31 cellular contexts compared by ENCODE assay signal in the genomic region with DNA sequence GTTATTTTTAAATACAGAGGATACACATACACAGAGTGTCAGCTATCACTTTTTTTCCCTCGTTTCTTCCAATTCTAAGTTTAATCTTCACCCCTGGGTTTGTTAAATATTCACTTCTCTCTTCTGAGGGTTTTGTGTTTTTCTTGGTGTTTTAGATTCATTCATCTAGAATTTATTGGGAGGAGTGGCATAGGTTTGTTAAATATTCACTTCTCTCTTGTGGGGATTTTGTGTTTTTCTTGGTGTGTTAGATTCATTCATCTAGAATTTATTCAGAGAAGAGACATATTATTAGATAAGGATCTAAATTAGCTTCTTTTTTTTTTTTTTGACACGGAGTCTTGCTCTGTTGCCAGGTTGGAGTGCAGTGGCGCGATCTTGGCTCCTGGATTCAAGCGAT. TPM values are rescaled to one million over a fixed set of nuclear protein-coding genes. Genes with fewer than 3 reads are reported as not detected.
DNase-seq lines count a peak whose midpoint lies in the region; ATAC-seq and TF ChIP-seq lines count a peak whose summit lies in the region.
"Had no signal": no experiment of that assay in that cellular context is flagged by ENCODE, and none has a peak within 500 bp of the region (broad histone marks: within the 10 kb centered on the region; RNA-seq: fewer than 3 reads in every experiment).

No MANE protein-coding gene starts in this region.

- H3K27me3 ChIP-seq in GM23338 (ENCODE audit: insufficient read depth) (peaks cover 4% of the 10 kb centered on the region), breast epithelium (no peaks in the 10 kb centered on the region)
- H3K27me3 ChIP-seq: BE2C, body of pancreas, heart left ventricle, suprapubic skin had no signal

- no peak overlapping the region for H3K4me3 Mint-ChIP-seq in GM23338
- H3K4me3 Mint-ChIP-seq in stimulated activated effector memory CD8-positive, alpha-beta T cell treated with anti-CD3 and anti-CD28 coated beads, Interleukin-12 subunit alpha, Interleukin-12 subunit beta, amount 100 ng/mL, for 72 hours = no peak overlapping the region
- H3K4me3 Mint-ChIP-seq: activated B cell treated with CpG ODN at 0.5 μM for 24 hours; activated T-cell treated with anti-CD3 and anti-CD28 coated beads, Interleukin-2, amount 50 U/mL, for 24 hours; natural killer cell treated with Interleukin-12 subunit alpha and Interleukin-12 subunit beta and Interleukin-15 and Interleukin-18, amount 100 ng/mL, for 72 hours had no signal

- H3K79me2 ChIP-seq in GM23338 (replicated peaks; ENCODE audit: insufficient read depth) = no peaks in the 10 kb centered on the region

- TF ChIP-seq POLR2A in breast epithelium (IDR thresholded peaks at IDR 0.05) = no peak

- no peaks in the 10 kb centered on the region for H3K36me3 ChIP-seq in GM23338 (ENCODE audit: insufficient read depth)
- no peaks in the 10 kb centered on the region for H3K36me3 ChIP-seq in breast epithelium
- H3K36me3 ChIP-seq: BE2C, suprapubic skin had no signal

- H3K27ac ChIP-seq in GM23338 (ENCODE audit: low read depth) = no peak overlapping the region
- peak overlapping the region; percentile 80 to 83 for H3K27ac ChIP-seq in breast epithelium
- H3K27ac ChIP-seq: HL-60, KMS-11, lower lobe of right lung, suprapubic skin had no signal

- H3K27me3 Mint-ChIP-seq in GM23338 (ENCODE audit: insufficient read depth, low read depth, poor library complexity) = peaks cover 5% of the 10 kb centered on the region
- H3K27me3 Mint-ChIP-seq: activated B cell treated with CpG ODN at 0.5 μM for 24 hours; activated T-cell treated with anti-CD3 and anti-CD28 coated beads, Interleukin-2, amount 50 U/mL, for 24 hours; CD8-positive, alpha-beta memory T cell; natural killer cell treated with Interleukin-12 subunit alpha and Interleukin-12 subunit beta and Interleukin-15 and Interleukin-18, amount 100 ng/mL, for 72 hours had no signal

- CTCF ChIA-PET in GM10248 (lab: Yijun Ruan, JAX) = interaction anchor here (1.7 kb wide), 1 partner anchor 34 kb away, joined by 5 read pairs; no protein-coding TSS in a partner anchor

- no peak overlapping the region for H3K4me3 ChIP-seq in GM23338
- H3K4me3 ChIP-seq in breast epithelium = no peak overlapping the region
- H3K4me3 ChIP-seq: body of pancreas, GM12878, heart left ventricle, lower lobe of right lung, mucosa of descending colon, smooth muscle cell, suprapubic skin had no signal

- H4K20me1 ChIP-seq in GM23338 (replicated peaks; ENCODE audit: insufficient read depth) = no peaks in the 10 kb centered on the region

- 0 out of 2 replicates have a peak overlapping the region, but pooled peaks have one; percentile 50 for H3K4me2 ChIP-seq in GM23338
- H3K4me2 ChIP-seq: KMS-11, smooth muscle cell had no signal

- no peak for DNase-seq in GM23338 (ENCODE audit: low spot score)
- no peak for DNase-seq in breast epithelium (ENCODE audit: low spot score in 2 of 2)
- peak; percentile 67 for DNase-seq in kidney glomerular epithelial cell (lab: John Stamatoyannopoulos, UW)
- DNase-seq in stimulated activated effector memory CD8-positive, alpha-beta T cell treated with anti-CD3 and anti-CD28 coated beads, Interleukin-12 subunit alpha, Interleukin-12 subunit beta, amount 100 ng/mL, for 72 hours (ENCODE audit: low spot score in 2 of 2) = no peak
- DNase-seq in GM10248 (ENCODE audit: extremely low spot score) = no peak
- DNase-seq: activated B cell treated with CpG ODN at 0.5 μM for 24 hours; activated CD4-positive, alpha-beta T cell treated with anti-CD3 and anti-CD28 coated beads, Interleukin-2, amount 50 U/mL, for 1 hour; activated naive CD4-positive, alpha-beta T cell treated with Interleukin-2 at 50 U/mL for 16 hours; activated T-cell treated with anti-CD3 and anti-CD28 coated beads, Interleukin-2, amount 50 U/mL, for 24 hours; BE2C; body of pancreas; CD8-positive, alpha-beta memory T cell; EL; heart left ventricle; lower lobe of right lung; mucosa of descending colon; NCI-H1417; NCI-H2081; NCI-H226; NCI-H69; SK-N-SH; stimulated activated naive CD4-positive, alpha-beta T cell treated with Interleukin-2 at 50 U/mL for 16 hours had no signal

- intact Hi-C loops in breast epithelium (cut with DNase I; ENCODE audit: low total_unique reads) = no loop called here

- H3K36me3 Mint-ChIP-seq in GM23338 (ENCODE audit: low read depth) = peaks cover 10% of the 10 kb centered on the region; the same call in 2 of the 3 replicates
- H3K36me3 Mint-ChIP-seq in stimulated activated effector memory CD8-positive, alpha-beta T cell treated with anti-CD3 and anti-CD28 coated beads, Interleukin-12 subunit alpha, Interleukin-12 subunit beta, amount 100 ng/mL, for 72 hours = no peaks in the 10 kb centered on the region

- H3K4me1 Mint-ChIP-seq in GM23338 = peaks cover 20% of the 10 kb centered on the region; the same call in 2 of the 3 replicates
- H3K4me1 Mint-ChIP-seq in stimulated activated effector memory CD8-positive, alpha-beta T cell treated with anti-CD3 and anti-CD28 coated beads, Interleukin-12 subunit alpha, Interleukin-12 subunit beta, amount 100 ng/mL, for 72 hours = peaks cover 12% of the 10 kb centered on the region

- 0 out of 2 replicates have a peak, but pooled peaks cover 3% of the 10 kb centered on the region for H3F3A ChIP-seq in GM23338 (replicated peaks; ENCODE audit: low read depth)

- ATAC-seq in GM23338 (no peak), HG03045 (IDR thresholded peaks at IDR 0.05; ENCODE audit: unreplicated experiment) (no peak), GM21390 (IDR thresholded peaks at IDR 0.05; ENCODE audit: unreplicated experiment) (no peak)
- ATAC-seq in stimulated activated effector memory CD8-positive, alpha-beta T cell treated with anti-CD3 and anti-CD28 coated beads, Interleukin-12 subunit alpha, Interleukin-12 subunit beta, amount 100 ng/mL, for 72 hours = no peak
- ATAC-seq: body of pancreas; GM12878; heart left ventricle; lower lobe of right lung; mucosa of descending colon; natural killer cell treated with Interleukin-12 subunit alpha and Interleukin-12 subunit beta and Interleukin-15 and Interleukin-18, amount 100 ng/mL, for 72 hours; Right ventricle myocardium inferior had no signal

- TF ChIP-seq CTCF in GM23338 (conservative IDR thresholded peaks at IDR 0.05; ENCODE audit: low read depth in 2 of 2) (no peak), breast epithelium (IDR thresholded peaks at IDR 0.05) (no peak), GM10248 (IDR thresholded peaks at IDR 0.05; ENCODE audit: control extremely low read depth, extremely low read depth, low read depth, missing control alignments) (no peak)

- POLR2A ChIA-PET in GM10248 (lab: Yijun Ruan, JAX) = no interaction called here

- H3K4me1 ChIP-seq in GM23338 (ENCODE audit: insufficient read depth) = peaks cover 13% of the 10 kb centered on the region; the same call in 1 of the 2 replicates
- peaks cover 0 to 3% of the 10 kb centered on the region in 2 donors for H3K4me1 ChIP-seq in breast epithelium
- H3K4me1 ChIP-seq: BE2C had no signal

- H3K27ac Mint-ChIP-seq in GM23338 = 0 out of 2 replicates have a peak overlapping the region, but pooled peaks have one; percentile 12
- H3K27ac Mint-ChIP-seq in stimulated activated effector memory CD8-positive, alpha-beta T cell treated with anti-CD3 and anti-CD28 coated beads, Interleukin-12 subunit alpha, Interleukin-12 subunit beta, amount 100 ng/mL, for 72 hours = peak overlapping the region; percentile 26
- H3K27ac Mint-ChIP-seq: activated B cell treated with CpG ODN at 0.5 μM for 24 hours; activated T-cell treated with anti-CD3 and anti-CD28 coated beads, Interleukin-2, amount 50 U/mL, for 24 hours; natural killer cell treated with Interleukin-12 subunit alpha and Interleukin-12 subunit beta and Interleukin-15 and Interleukin-18, amount 100 ng/mL, for 72 hours had no signal

- no peaks in the 10 kb centered on the region for H3K9me3 ChIP-seq in breast epithelium
- H3K9me3 ChIP-seq: BE2C, body of pancreas, heart left ventricle, lower lobe of right lung, mucosa of descending colon, SK-N-SH, suprapubic skin had no signal

- H2AFZ ChIP-seq in GM23338 = no peak overlapping the region

- 0 out of 3 replicates have a peak, but pooled peaks cover 2% of the 10 kb centered on the region for H3K9me3 Mint-ChIP-seq in GM23338
- no peaks in the 10 kb centered on the region for H3K9me3 Mint-ChIP-seq in stimulated activated effector memory CD8-positive, alpha-beta T cell treated with anti-CD3 and anti-CD28 coated beads, Interleukin-12 subunit alpha, Interleukin-12 subunit beta, amount 100 ng/mL, for 72 hours
- H3K9me3 Mint-ChIP-seq: activated B cell treated with CpG ODN at 0.5 μM for 24 hours; activated T-cell treated with anti-CD3 and anti-CD28 coated beads, Interleukin-2, amount 50 U/mL, for 24 hours; CD8-positive, alpha-beta memory T cell; natural killer cell treated with Interleukin-12 subunit alpha and Interleukin-12 subunit beta and Interleukin-15 and Interleukin-18, amount 100 ng/mL, for 72 hours had no signal

- H3K9me2 ChIP-seq in GM23338 (ENCODE audit: insufficient read depth) = no peaks in the 10 kb centered on the region
- H3K9me2 ChIP-seq: SK-N-SH had no signal

TF ChIP-seq in GM23338, 12 proteins besides CTCF, POLR2A, EP300 and RAD21 (continues in another document):
- TF ChIP-seq CREB1 (CRISPR knock-in tag; IDR thresholded peaks at IDR 0.05; ENCODE audit: low read depth) = no peak

RNA-seq across cellular contexts. Expression of a gene that starts 3.9 kb away (rescaled TPM):
- total RNA-seq in GM23338 (2014; rRNA removed; shearing (Covaris generic)) = 0.73 and 2.5 TPM in 2 replicates
- 38.6 and 41.6 TPM in 2 replicates for polyA plus RNA-seq in GM23338 (2016; fragmentation: Nextera tagmentation; extraction: Ambion mirVana)
- 1 to 10 TPM; 3.9 to 4.8 (median 4.8) TPM for total RNA-seq in breast epithelium

RNA-seq across cellular contexts. Expression of a gene that starts 3.9 kb away (rescaled TPM):
- total RNA-seq in GM23338 (2014; rRNA removed; shearing (Covaris generic)) = 8.4 and 10.1 TPM in 2 replicates
- polyA plus RNA-seq in GM23338 (2016; fragmentation: Nextera tagmentation; extraction: Ambion mirVana) = 5.1 and 5.2 TPM in 2 replicates
- 10 to 100 TPM in 1 of 3 donors, 1 to 10 TPM in 2; 8.5 to 15.7 (median 9.2) TPM for total RNA-seq in breast epithelium
